ENCODE assay signal across 8 cellular contexts in genomic region chr12:66092559-66093269, GRCh38. TPM values are rescaled to one million over a fixed set of nuclear protein-coding genes. Genes with fewer than 3 reads are reported as not detected.
A peak's percentile ranks its signal among the peaks of the same experiment; 100 is the strongest.
DNase-seq lines count a peak whose midpoint lies in the region; FAIRE-seq and TF ChIP-seq lines count a peak whose summit lies in the region.

No MANE protein-coding gene starts in this region.

- no peak for TF ChIP-seq CTCF in HEK293 (tag by site-specific recombination; IDR thresholded peaks at IDR 0.05)
- no peak for TF ChIP-seq CTCF in vagina (IDR thresholded peaks at IDR 0.05)

- DNase-seq in CD1c-positive myeloid dendritic cell (ENCODE audit: extremely low spot score) (peak; percentile 72), RCC 7860 (ENCODE audit: low spot score) (peak; percentile 37), iris pigment epithelial cell (ENCODE audit: low read depth) (peak; percentile 78), vagina (ENCODE audit: extremely low spot score in 2 of 2) (no peak), OCI-M2 (lab: John Stamatoyannopoulos, UW; ENCODE audit: unreplicated experiment) (no peak), caudate nucleus (lab: John Stamatoyannopoulos, UW) (no peak), Ammon's horn (ENCODE audit: low spot score) (no peak)

- TF ChIP-seq POLR2A in vagina (IDR thresholded peaks at IDR 0.05), result no peak

- H3K4me1 ChIP-seq in HEK293 (ENCODE audit: control insufficient read depth, insufficient read depth, low read length), result 0 out of 2 replicates have a peak, but pooled peaks cover 3% of the 10 kb centered on the region
- no peaks in the 10 kb centered on the region for H3K4me1 ChIP-seq in vagina

- H3K36me3 ChIP-seq in HEK293 (ENCODE audit: control insufficient read depth in 2 of 2, insufficient read depth in 1 of 2, low read length in 2 of 2), result no peaks in the 10 kb centered on the region
- H3K36me3 ChIP-seq in vagina, result no peaks in the 10 kb centered on the region

- H3K4me3 ChIP-seq in HEK293 (ENCODE audit: low read depth, low read length) (no peak overlapping the region), vagina (no peak overlapping the region)

- H3K27me3 ChIP-seq in vagina, result no peaks in the 10 kb centered on the region

- no peak overlapping the region for H3K27ac ChIP-seq in HEK293 (ENCODE audit: extremely low read depth, low read depth, low read length)
- no peak overlapping the region for H3K27ac ChIP-seq in vagina
- no peak overlapping the region for H3K27ac ChIP-seq in caudate nucleus (ENCODE audit: low read depth, low read length)

- intact Hi-C loops in vagina (cut with DNase I), result no loop called here

- H3K9me3 ChIP-seq in HEK293 (ENCODE audit: control insufficient read depth, insufficient read depth, low read depth, low read length), result no peaks in the 10 kb centered on the region
- H3K9me3 ChIP-seq in vagina, result no peaks in the 10 kb centered on the region

- POLR2A ChIA-PET in HEK293 (lab: Yijun Ruan, JAX), result no interaction called here

- CTCF ChIA-PET in HEK293 (lab: Yijun Ruan, JAX), result interaction anchor here (1.2 kb wide), 1 partner anchor 18 kb away, joined by 3 read pairs; no protein-coding TSS in a partner anchor

- no peak for FAIRE-seq in RCC 7860 (lab: Jason Lieb, UNC)

TF ChIP-seq in HEK293, 187 proteins besides CTCF, POLR2A, EP300 and RAD21 (continues in another document):
- no peak for TF ChIP-seq ZNF529 (tag by site-specific recombination; IDR thresholded peaks at IDR 0.05; ENCODE audit: insufficient replicate concordance)
- TF ChIP-seq OVOL3 (tag by site-specific recombination; IDR thresholded peaks at IDR 0.05), result peak; percentile 54; the same call in 1 of the 2 replicates
- 0 out of 2 replicates have a peak, but pooled peaks have one; percentile 40 for TF ChIP-seq ZNF561 (tag by site-specific recombination; IDR thresholded peaks at IDR 0.05; ENCODE audit: borderline replicate concordance)
- peak; percentile 75 for TF ChIP-seq FEZF1 (tag by site-specific recombination; IDR thresholded peaks at IDR 0.05)
- TF ChIP-seq ZBTB44 (tag by site-specific recombination; IDR thresholded peaks at IDR 0.05), result peak; percentile 36; the same call in 1 of the 2 replicates
- peak; percentile 65; the same call in 1 of the 2 replicates for TF ChIP-seq TCF7L2 (IDR thresholded peaks at IDR 0.05; ENCODE audit: borderline replicate concordance, low read depth, low read length)
- TF ChIP-seq KLF9 (tag by site-specific recombination; IDR thresholded peaks at IDR 0.05; ENCODE audit: low read depth), result no peak
- TF ChIP-seq PBX3 (CRISPR knock-in tag; IDR thresholded peaks at IDR 0.05), result no peak
- peak; percentile 16; the same call in 1 of the 2 replicates for TF ChIP-seq ZBTB48 (tag by site-specific recombination; IDR thresholded peaks at IDR 0.05)
- TF ChIP-seq ZNF670 (tag by site-specific recombination; IDR thresholded peaks at IDR 0.05; ENCODE audit: low read depth), result no peak
- no peak for TF ChIP-seq ZNF16 (tag by site-specific recombination; IDR thresholded peaks at IDR 0.05; ENCODE audit: low read depth)
- TF ChIP-seq ZNF394 (tag by site-specific recombination; IDR thresholded peaks at IDR 0.05; ENCODE audit: borderline replicate concordance), result no peak
- TF ChIP-seq ZNF2 (tag by site-specific recombination; IDR thresholded peaks at IDR 0.05), result no peak
- no peak for TF ChIP-seq ZNF37A (tag by site-specific recombination; IDR thresholded peaks at IDR 0.05)
- peak; percentile 69 for TF ChIP-seq PRDM6 (tag by site-specific recombination; IDR thresholded peaks at IDR 0.05)
- no peak for TF ChIP-seq ZNF169 (tag by site-specific recombination; IDR thresholded peaks at IDR 0.05)
- TF ChIP-seq ZNF157 (tag by site-specific recombination; IDR thresholded peaks at IDR 0.05), result no peak
- peak; percentile 50; the same call in 1 of the 2 replicates for TF ChIP-seq ZBTB17 (tag by site-specific recombination; IDR thresholded peaks at IDR 0.05)
- TF ChIP-seq KLF17 (tag by site-specific recombination; IDR thresholded peaks at IDR 0.05), result no peak
- peak; percentile 96 for TF ChIP-seq MZF1 (tag by site-specific recombination; IDR thresholded peaks at IDR 0.05; ENCODE audit: borderline replicate concordance)
- TF ChIP-seq ZNF354C (tag by site-specific recombination; IDR thresholded peaks at IDR 0.05; ENCODE audit: borderline replicate concordance, low read depth), result no peak
- TF ChIP-seq GFI1B (tag by site-specific recombination; IDR thresholded peaks at IDR 0.05), result peak; percentile 74
- TF ChIP-seq ZNF341 (tag by site-specific recombination; IDR thresholded peaks at IDR 0.05; ENCODE audit: low read depth), result no peak; the same call in 1 of the 2 replicates
- peak; percentile 69; the same call in 1 of the 2 replicates for TF ChIP-seq ZSCAN30 (tag by site-specific recombination; IDR thresholded peaks at IDR 0.05)
- no peak for TF ChIP-seq ZNF302 (tag by site-specific recombination; IDR thresholded peaks at IDR 0.05; ENCODE audit: low read depth)
- TF ChIP-seq ZIC2 (tag by site-specific recombination; IDR thresholded peaks at IDR 0.05), result peak; percentile 40; the same call in 1 of the 2 replicates
- TF ChIP-seq INSM2 (tag by site-specific recombination; IDR thresholded peaks at IDR 0.05), result no peak
- TF ChIP-seq ZNF114 (tag by site-specific recombination; IDR thresholded peaks at IDR 0.05), result no peak
- no peak for TF ChIP-seq ZFP41 (tag by site-specific recombination; IDR thresholded peaks at IDR 0.05; ENCODE audit: borderline replicate concordance)
- no peak for TF ChIP-seq ZNF416 (tag by site-specific recombination; IDR thresholded peaks at IDR 0.05)

RNA-seq across cellular contexts. Expression of gene LLPH, which starts 37.8 kb away (rescaled TPM):
- 3.9 TPM for total RNA-seq in vagina

Comparison
In these comparisons a context has a peak if more than half of its experiments do, and no peak if none do; other contexts are left out.
1. DNase-seq: peak in CD1c-positive myeloid dendritic cell (single experiment), RCC 7860 (single experiment) and iris pigment epithelial cell (single experiment); none in vagina (0 of 2), OCI-M2 (single experiment), caudate nucleus (0 of 61) and Ammon's horn (single experiment).